Comparison of ENCODE assay signal across 1 cellular context in genomic region chr7:42911482-42912447, GRCh38.
TF ChIP-seq lines count a peak whose summit lies in the region.

Gene C7orf25, minus strand, starts transcription at chr7:42912070. Its CDS starts 1,170 bp downstream, at chr7:42910900.

TF ChIP-seq in K562, 482 proteins besides CTCF, POLR2A, EP300 and RAD21 (continued from another document and continues in another):
- no peak for TF ChIP-seq ZNF407 (IDR thresholded peaks at IDR 0.05; ENCODE audit: low read depth)
- TF ChIP-seq NUFIP1 (IDR thresholded peaks at IDR 0.05; ENCODE audit: partially characterized antibody) = no peak
- no peak for TF ChIP-seq BCL6 (CRISPR knock-in tag; IDR thresholded peaks at IDR 0.05)
- TF ChIP-seq LCOR (CRISPR knock-in tag; IDR thresholded peaks at IDR 0.05) = peak; percentile 60; the same call in 1 of the 2 replicates
- peak; percentile 98 for TF ChIP-seq RAD51 (IDR thresholded peaks at IDR 0.05; ENCODE audit: borderline replicate concordance, low read depth)
- TF ChIP-seq NELFE (IDR thresholded peaks at IDR 0.05; ENCODE audit: insufficient read depth, insufficient read length) = no peak
- TF ChIP-seq KAT8 (IDR thresholded peaks at IDR 0.05; ENCODE audit: low read depth) = no peak
- TF ChIP-seq SRSF3 (IDR thresholded peaks at IDR 0.05; ENCODE audit: insufficient read depth, low read length) = no peak
- no peak for TF ChIP-seq TFAM (CRISPR knock-in tag; conservative IDR thresholded peaks at IDR 0.05)
- TF ChIP-seq THRA (IDR thresholded peaks at IDR 0.05) = no peak
- TF ChIP-seq RREB1 (CRISPR knock-in tag; IDR thresholded peaks at IDR 0.05) = no peak
- peak; percentile 93 for TF ChIP-seq RB1 (IDR thresholded peaks at IDR 0.05; ENCODE audit: low read depth)
- TF ChIP-seq SP1 (CRISPR knock-in tag; IDR thresholded peaks at IDR 0.05) = peak; percentile 69
- TF ChIP-seq ILF3 (IDR thresholded peaks at IDR 0.05; ENCODE audit: borderline replicate concordance) = no peak
- no peak for TF ChIP-seq HNRNPLL (IDR thresholded peaks at IDR 0.05; ENCODE audit: low read depth, low read length, poor library complexity, severe bottlenecking)
- TF ChIP-seq TARDBP (IDR thresholded peaks at IDR 0.05) = no peak; the same call in 1 of the 2 replicates
- no peak for TF ChIP-seq HBP1 (CRISPR knock-in tag; IDR thresholded peaks at IDR 0.05)
- peak; percentile 56 to 84; a peak in 3 of 4 replicates for TF ChIP-seq RCOR1 (IDR thresholded peaks at IDR 0.05; ENCODE audit: borderline replicate concordance in 1 of 2, low read depth in 2 of 2, low read length in 2 of 2)
- TF ChIP-seq CEBPB (tag; IDR thresholded peaks at IDR 0.05) = no peak
- no peak for TF ChIP-seq ZNF561 (CRISPR knock-in tag; conservative IDR thresholded peaks at IDR 0.05)
- TF ChIP-seq KHSRP (IDR thresholded peaks at IDR 0.05) = no peak
- no peak for TF ChIP-seq ZBTB12 (CRISPR knock-in tag; IDR thresholded peaks at IDR 0.05)
- TF ChIP-seq ZNF24 (IDR thresholded peaks at IDR 0.05) = peak; percentile 82; the same call in 1 of the 2 replicates
- TF ChIP-seq ZNF512 (tag; IDR thresholded peaks at IDR 0.05) = no peak
- no peak for TF ChIP-seq PCBP2 (IDR thresholded peaks at IDR 0.05; ENCODE audit: low read depth, low read length, poor library complexity, severe bottlenecking)
- TF ChIP-seq RNF2 (IDR thresholded peaks at IDR 0.05) = peak; percentile 29
- no peak; a peak in 1 of 4 replicates for TF ChIP-seq TRIM24 (IDR thresholded peaks at IDR 0.05)
- no peak for TF ChIP-seq E4F1 (CRISPR knock-in tag; IDR thresholded peaks at IDR 0.05; ENCODE audit: borderline replicate concordance)
- peak; percentile 53 for TF ChIP-seq PRPF4 (IDR thresholded peaks at IDR 0.05; ENCODE audit: insufficient read depth, low read depth, low read length, poor library complexity, severe bottlenecking)
- peak; percentile 66 for TF ChIP-seq ETV5 (CRISPR knock-in tag; IDR thresholded peaks at IDR 0.05; ENCODE audit: low read depth)
- TF ChIP-seq CEBPG (CRISPR knock-in tag; IDR thresholded peaks at IDR 0.05) = no peak
- TF ChIP-seq CEBPG (tag; conservative IDR thresholded peaks at IDR 0.05 in 1 of 2, IDR thresholded peaks at IDR 0.05 in 1 of 2) = no peak
- TF ChIP-seq ZNF778 (CRISPR knock-in tag; IDR thresholded peaks at IDR 0.05) = no peak
- no peak for TF ChIP-seq HOXB6 (CRISPR knock-in tag; IDR thresholded peaks at IDR 0.05; ENCODE audit: borderline replicate concordance)
- no peak for TF ChIP-seq ZKSCAN3 (CRISPR knock-in tag; IDR thresholded peaks at IDR 0.05)
- peak; percentile 87 for TF ChIP-seq CBFA2T2 (conservative IDR thresholded peaks at IDR 0.05)
- TF ChIP-seq HSF4 (CRISPR knock-in tag; IDR thresholded peaks at IDR 0.05; ENCODE audit: borderline replicate concordance) = no peak
- no peak for TF ChIP-seq ZNF696 (CRISPR knock-in tag; conservative IDR thresholded peaks at IDR 0.05)
- TF ChIP-seq SAFB2 (IDR thresholded peaks at IDR 0.05; ENCODE audit: borderline replicate concordance, low read depth, low read length, severe bottlenecking) = no peak
- TF ChIP-seq ELF4 (CRISPR knock-in tag; IDR thresholded peaks at IDR 0.05) = 0 out of 2 replicates have a peak, but pooled peaks have one; percentile 32
- TF ChIP-seq TEAD4 (IDR thresholded peaks at IDR 0.05; ENCODE audit: low read length) = 0 out of 2 replicates have a peak, but pooled peaks have one; percentile 28
- TF ChIP-seq TEAD4 (CRISPR knock-in tag; IDR thresholded peaks at IDR 0.05; ENCODE audit: borderline replicate concordance) = no peak
- no peak for TF ChIP-seq ZNF134 (CRISPR knock-in tag; conservative IDR thresholded peaks at IDR 0.05)
